In genomic region chr3:153050978-153051377, GRCh38 we compare ENCODE assay signal across 1 cellular context.
TF ChIP-seq lines count a peak whose summit lies in the region.

No MANE protein-coding gene starts in this region.

TF ChIP-seq in GM23338, 12 proteins besides CTCF, POLR2A, EP300 and RAD21 (continued from another document):
- TF ChIP-seq, protein P1, sequence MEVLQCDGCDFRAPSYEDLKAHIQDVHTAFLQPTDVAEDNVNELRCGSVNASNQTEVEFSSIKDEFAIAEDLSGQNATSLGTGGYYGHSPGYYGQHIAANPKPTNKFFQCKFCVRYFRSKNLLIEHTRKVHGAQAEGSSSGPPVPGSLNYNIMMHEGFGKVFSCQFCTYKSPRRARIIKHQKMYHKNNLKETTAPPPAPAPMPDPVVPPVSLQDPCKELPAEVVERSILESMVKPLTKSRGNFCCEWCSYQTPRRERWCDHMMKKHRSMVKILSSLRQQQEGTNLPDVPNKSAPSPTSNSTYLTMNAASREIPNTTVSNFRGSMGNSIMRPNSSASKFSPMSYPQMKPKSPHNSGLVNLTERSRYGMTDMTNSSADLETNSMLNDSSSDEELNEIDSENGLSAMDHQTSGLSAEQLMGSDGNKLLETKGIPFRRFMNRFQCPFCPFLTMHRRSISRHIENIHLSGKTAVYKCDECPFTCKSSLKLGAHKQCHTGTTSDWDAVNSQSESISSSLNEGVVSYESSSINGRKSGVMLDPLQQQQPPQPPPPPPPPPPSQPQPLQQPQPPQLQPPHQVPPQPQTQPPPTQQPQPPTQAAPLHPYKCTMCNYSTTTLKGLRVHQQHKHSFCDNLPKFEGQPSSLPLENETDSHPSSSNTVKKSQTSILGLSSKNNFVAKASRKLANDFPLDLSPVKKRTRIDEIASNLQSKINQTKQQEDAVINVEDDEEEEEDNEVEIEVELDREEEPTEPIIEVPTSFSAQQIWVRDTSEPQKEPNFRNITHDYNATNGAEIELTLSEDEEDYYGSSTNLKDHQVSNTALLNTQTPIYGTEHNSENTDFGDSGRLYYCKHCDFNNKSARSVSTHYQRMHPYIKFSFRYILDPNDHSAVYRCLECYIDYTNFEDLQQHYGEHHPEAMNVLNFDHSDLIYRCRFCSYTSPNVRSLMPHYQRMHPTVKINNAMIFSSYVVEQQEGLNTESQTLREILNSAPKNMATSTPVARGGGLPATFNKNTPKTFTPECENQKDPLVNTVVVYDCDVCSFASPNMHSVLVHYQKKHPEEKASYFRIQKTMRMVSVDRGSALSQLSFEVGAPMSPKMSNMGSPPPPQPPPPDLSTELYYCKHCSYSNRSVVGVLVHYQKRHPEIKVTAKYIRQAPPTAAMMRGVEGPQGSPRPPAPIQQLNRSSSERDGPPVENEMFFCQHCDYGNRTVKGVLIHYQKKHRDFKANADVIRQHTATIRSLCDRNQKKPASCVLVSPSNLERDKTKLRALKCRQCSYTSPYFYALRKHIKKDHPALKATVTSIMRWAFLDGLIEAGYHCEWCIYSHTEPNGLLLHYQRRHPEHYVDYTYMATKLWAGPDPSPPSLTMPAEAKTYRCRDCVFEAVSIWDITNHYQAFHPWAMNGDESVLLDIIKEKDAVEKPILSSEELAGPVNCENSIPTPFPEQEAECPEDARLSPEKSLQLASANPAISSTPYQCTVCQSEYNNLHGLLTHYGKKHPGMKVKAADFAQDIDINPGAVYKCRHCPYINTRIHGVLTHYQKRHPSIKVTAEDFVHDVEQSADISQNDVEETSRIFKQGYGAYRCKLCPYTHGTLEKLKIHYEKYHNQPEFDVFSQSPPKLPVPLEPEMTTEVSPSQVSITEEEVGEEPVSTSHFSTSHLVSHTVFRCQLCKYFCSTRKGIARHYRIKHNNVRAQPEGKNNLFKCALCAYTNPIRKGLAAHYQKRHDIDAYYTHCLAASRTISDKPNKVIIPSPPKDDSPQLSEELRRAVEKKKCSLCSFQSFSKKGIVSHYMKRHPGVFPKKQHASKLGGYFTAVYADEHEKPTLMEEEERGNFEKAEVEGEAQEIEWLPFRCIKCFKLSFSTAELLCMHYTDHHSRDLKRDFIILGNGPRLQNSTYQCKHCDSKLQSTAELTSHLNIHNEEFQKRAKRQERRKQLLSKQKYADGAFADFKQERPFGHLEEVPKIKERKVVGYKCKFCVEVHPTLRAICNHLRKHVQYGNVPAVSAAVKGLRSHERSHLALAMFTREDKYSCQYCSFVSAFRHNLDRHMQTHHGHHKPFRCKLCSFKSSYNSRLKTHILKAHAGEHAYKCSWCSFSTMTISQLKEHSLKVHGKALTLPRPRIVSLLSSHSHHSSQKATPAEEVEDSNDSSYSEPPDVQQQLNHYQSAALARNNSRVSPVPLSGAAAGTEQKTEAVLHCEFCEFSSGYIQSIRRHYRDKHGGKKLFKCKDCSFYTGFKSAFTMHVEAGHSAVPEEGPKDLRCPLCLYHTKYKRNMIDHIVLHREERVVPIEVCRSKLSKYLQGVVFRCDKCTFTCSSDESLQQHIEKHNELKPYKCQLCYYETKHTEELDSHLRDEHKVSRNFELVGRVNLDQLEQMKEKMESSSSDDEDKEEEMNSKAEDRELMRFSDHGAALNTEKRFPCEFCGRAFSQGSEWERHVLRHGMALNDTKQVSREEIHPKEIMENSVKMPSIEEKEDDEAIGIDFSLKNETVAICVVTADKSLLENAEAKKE (CRISPR knock-in tag; IDR thresholded peaks at IDR 0.05): no peak
- TF ChIP-seq CREB1 (CRISPR knock-in tag; IDR thresholded peaks at IDR 0.05; ENCODE audit: low read depth) (no peak), ZNF114 (CRISPR knock-in tag; IDR thresholded peaks at IDR 0.05) (no peak), NANOG (IDR thresholded peaks at IDR 0.05; ENCODE audit: borderline replicate concordance) (no peak), ZNF331 (CRISPR knock-in tag; IDR thresholded peaks at IDR 0.05; ENCODE audit: low read depth) (no peak), REST (IDR thresholded peaks at IDR 0.05; ENCODE audit: unreplicated experiment) (no peak), POLR2AphosphoS5 (IDR thresholded peaks at IDR 0.05; ENCODE audit: low read depth) (no peak), STAT1 (IDR thresholded peaks at IDR 0.05; ENCODE audit: unreplicated experiment) (no peak), EZH2phosphoT487 (IDR thresholded peaks at IDR 0.05; ENCODE audit: unreplicated experiment) (no peak)
- TF ChIP-seq, protein P2, sequence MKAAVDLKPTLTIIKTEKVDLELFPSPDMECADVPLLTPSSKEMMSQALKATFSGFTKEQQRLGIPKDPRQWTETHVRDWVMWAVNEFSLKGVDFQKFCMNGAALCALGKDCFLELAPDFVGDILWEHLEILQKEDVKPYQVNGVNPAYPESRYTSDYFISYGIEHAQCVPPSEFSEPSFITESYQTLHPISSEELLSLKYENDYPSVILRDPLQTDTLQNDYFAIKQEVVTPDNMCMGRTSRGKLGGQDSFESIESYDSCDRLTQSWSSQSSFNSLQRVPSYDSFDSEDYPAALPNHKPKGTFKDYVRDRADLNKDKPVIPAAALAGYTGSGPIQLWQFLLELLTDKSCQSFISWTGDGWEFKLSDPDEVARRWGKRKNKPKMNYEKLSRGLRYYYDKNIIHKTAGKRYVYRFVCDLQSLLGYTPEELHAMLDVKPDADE (IDR thresholded peaks at IDR 0.05): no peak
